17 cellular contexts compared by ENCODE assay signal in genomic region chr3:135159848-135160247, GRCh38.
"Had no signal": no experiment of that assay in that cellular context is flagged by ENCODE, and none has a peak within 500 bp of the region (broad histone marks: within the 10 kb centered on the region; RNA-seq: fewer than 3 reads in every experiment).

No MANE protein-coding gene starts in this region.

- DNase-seq: activated CD4-positive, alpha-beta T cell treated with anti-CD3 and anti-CD28 coated beads for 36 hours; activated CD8-positive, alpha-beta T cell treated with anti-CD3 and anti-CD28 coated beads for 36 hours; activated effector memory CD4-positive, alpha-beta T cell treated with Interleukin-2 at 50 U/mL for 16 hours; activated naive CD4-positive, alpha-beta T cell treated with anti-CD3 and anti-CD28 coated beads, Interleukin-2, amount 50 U/mL, for 16 hours; activated T-cell treated with anti-CD3 and anti-CD28 coated beads, Interleukin-2, amount 50 U/mL, for 4 hours; left ventricle myocardium inferior; naive B cell; right cardiac atrium; stimulated activated CD4-positive, alpha-beta T cell treated with anti-CD3 and anti-CD28 coated beads, Interleukin-15, amount 100 ng/mL, for 24 hours; stimulated activated CD4-positive, alpha-beta T cell treated with anti-CD3 and anti-CD28 coated beads, Interleukin-4, amount 100 ng/mL, for 1 hour; stimulated activated naive B cell treated with anti-CD40 and anti-IgM and Interleukin-4, amounts not matched to agents 10 μg/mL and 1 μg/mL and 100 μg/mL, for 72 hours; thyroid gland; WERI-Rb-1 had no signal

- H3K9me3 ChIP-seq: left ventricle myocardium inferior, thyroid gland had no signal

- H3K4me1 ChIP-seq: left ventricle myocardium inferior, thyroid gland had no signal

- H3K27ac ChIP-seq: left ventricle myocardium inferior, skin epidermis, thyroid gland, WERI-Rb-1 had no signal

- ATAC-seq: activated CD4-positive, alpha-beta T cell treated with anti-CD3 and anti-CD28 coated beads for 36 hours; activated CD8-positive, alpha-beta T cell treated with anti-CD3 and anti-CD28 coated beads for 36 hours; activated T-cell treated with anti-CD3 and anti-CD28 coated beads, Interleukin-2, amount 50 U/mL, for 4 hours; esophagus mucosa; right cardiac atrium; stimulated activated naive B cell treated with anti-CD40 and anti-IgM and Interleukin-4, amounts not matched to agents 10 μg/mL and 1 μg/mL and 100 μg/mL, for 72 hours had no signal

- H3K27me3 ChIP-seq: thyroid gland had no signal

- H3K4me3 ChIP-seq: left ventricle myocardium inferior, skin epidermis, thyroid gland had no signal

- FAIRE-seq: keratinocyte, urothelium cell line had no signal

- H3K36me3 ChIP-seq: left ventricle myocardium inferior, thyroid gland, WERI-Rb-1 had no signal
